In genomic region chr19:8456064-8456463, GRCh38 we compare ENCODE assay signal across 13 cellular contexts. TPM values are rescaled to one million over a fixed set of nuclear protein-coding genes. Genes with fewer than 3 reads are reported as not detected.
A peak's percentile ranks its signal among the peaks of the same experiment; 100 is the strongest.
DNase-seq lines count a peak whose midpoint lies in the region; ATAC-seq and TF ChIP-seq lines count a peak whose summit lies in the region.
"Had no signal": no experiment of that assay in that cellular context is flagged by ENCODE, and none has a peak within 500 bp of the region (broad histone marks: within the 10 kb centered on the region; RNA-seq: fewer than 3 reads in every experiment).

No MANE protein-coding gene starts in this region.

- no peak overlapping the region for H3K4me3 Mint-ChIP-seq in activated CD4-positive, alpha-beta T cell treated with anti-CD3 and anti-CD28 coated beads, Interleukin-2, amount 10 ng/mL, durations not matched to agents 7 days and 5 days
- H3K4me3 Mint-ChIP-seq in activated CD4-positive, alpha-beta T cell treated with anti-CD3 and anti-CD28 coated beads for 36 hours, result no peak overlapping the region
- H3K4me3 Mint-ChIP-seq in WTC11 (no peak overlapping the region), glutamatergic neuron (ENCODE audit: unreplicated experiment) (peak overlapping the region; percentile 13), progenitor cell of endocrine pancreas (ENCODE audit: low read depth) (no peak overlapping the region)

- TF ChIP-seq CTCF in WTC11 (IDR thresholded peaks at IDR 0.05) (no peak), glutamatergic neuron (IDR thresholded peaks at IDR 0.05; ENCODE audit: partially characterized antibody, unreplicated experiment) (no peak), progenitor cell of endocrine pancreas (IDR thresholded peaks at IDR 0.05; ENCODE audit: unreplicated experiment) (peak; percentile 30)

- ATAC-seq in activated CD4-positive, alpha-beta T cell treated with anti-CD3 and anti-CD28 coated beads for 36 hours, result no peak
- ATAC-seq in WTC11 (peak; percentile 85), GM19455 (IDR thresholded peaks at IDR 0.05; ENCODE audit: unreplicated experiment) (no peak)

- peaks cover 67% of the 10 kb centered on the region for H3K4me1 Mint-ChIP-seq in activated CD4-positive, alpha-beta T cell treated with anti-CD3 and anti-CD28 coated beads, Interleukin-2, amount 10 ng/mL, durations not matched to agents 7 days and 5 days
- peaks cover 98% of the 10 kb centered on the region for H3K4me1 Mint-ChIP-seq in activated CD4-positive, alpha-beta T cell treated with anti-CD3 and anti-CD28 coated beads for 36 hours
- peaks cover 99% of the 10 kb centered on the region for H3K4me1 Mint-ChIP-seq in WTC11
- H3K4me1 Mint-ChIP-seq in glutamatergic neuron (ENCODE audit: low read depth, unreplicated experiment), result peaks cover 50% of the 10 kb centered on the region
- H3K4me1 Mint-ChIP-seq in progenitor cell of endocrine pancreas (ENCODE audit: low read depth), result peaks cover 70% of the 10 kb centered on the region

- H3K9me3 Mint-ChIP-seq in activated CD4-positive, alpha-beta T cell treated with anti-CD3 and anti-CD28 coated beads, Interleukin-2, amount 10 ng/mL, durations not matched to agents 7 days and 5 days, result no peaks in the 10 kb centered on the region
- H3K9me3 Mint-ChIP-seq in activated CD4-positive, alpha-beta T cell treated with anti-CD3 and anti-CD28 coated beads for 36 hours (ENCODE audit: low read depth), result no peaks in the 10 kb centered on the region
- H3K9me3 Mint-ChIP-seq in WTC11 (no peaks in the 10 kb centered on the region), glutamatergic neuron (ENCODE audit: unreplicated experiment) (no peaks in the 10 kb centered on the region), progenitor cell of endocrine pancreas (ENCODE audit: low read depth) (no peaks in the 10 kb centered on the region)

- H3K27me3 Mint-ChIP-seq in activated CD4-positive, alpha-beta T cell treated with anti-CD3 and anti-CD28 coated beads, Interleukin-2, amount 10 ng/mL, durations not matched to agents 7 days and 5 days, result no peaks in the 10 kb centered on the region
- H3K27me3 Mint-ChIP-seq in activated CD4-positive, alpha-beta T cell treated with anti-CD3 and anti-CD28 coated beads for 36 hours, result no peaks in the 10 kb centered on the region
- H3K27me3 Mint-ChIP-seq in WTC11 (ENCODE audit: low read depth) (no peaks in the 10 kb centered on the region), glutamatergic neuron (ENCODE audit: unreplicated experiment) (peaks cover 2% of the 10 kb centered on the region), progenitor cell of endocrine pancreas (no peaks in the 10 kb centered on the region)

- POLR2A ChIA-PET in activated CD4-positive, alpha-beta T cell treated with anti-CD3 and anti-CD28 coated beads, Interleukin-2, amount 10 ng/mL, durations not matched to agents 7 days and 5 days (lab: Charles Lee), result no interaction called here
- POLR2A ChIA-PET in activated CD4-positive, alpha-beta T cell treated with anti-CD3 and anti-CD28 coated beads for 36 hours (lab: Charles Lee), result interaction anchor here (0.6 to 1.0 kb wide), 3 partner anchors 9 to 114 kb away, joined by 3 to 4 read pairs (median 3); partner anchors contain the start of gene HNRNPM
- POLR2A ChIA-PET in WTC11 (lab: Charles Lee), result interaction anchor here (0.6 to 0.7 kb wide), 3 partner anchors 17 to 171 kb away, joined by 3 to 6 read pairs (median 6); no protein-coding TSS in a partner anchor

- H3K36me3 Mint-ChIP-seq in activated CD4-positive, alpha-beta T cell treated with anti-CD3 and anti-CD28 coated beads, Interleukin-2, amount 10 ng/mL, durations not matched to agents 7 days and 5 days (ENCODE audit: low read depth), result peaks cover 50% of the 10 kb centered on the region
- H3K36me3 Mint-ChIP-seq in activated CD4-positive, alpha-beta T cell treated with anti-CD3 and anti-CD28 coated beads for 36 hours (ENCODE audit: low read depth), result peaks cover 52% of the 10 kb centered on the region
- H3K36me3 Mint-ChIP-seq in WTC11 (peaks cover 44% of the 10 kb centered on the region), glutamatergic neuron (ENCODE audit: unreplicated experiment) (no peaks in the 10 kb centered on the region), progenitor cell of endocrine pancreas (ENCODE audit: insufficient read depth) (peaks cover 14% of the 10 kb centered on the region)

- H3K27ac Mint-ChIP-seq in activated CD4-positive, alpha-beta T cell treated with anti-CD3 and anti-CD28 coated beads, Interleukin-2, amount 10 ng/mL, durations not matched to agents 7 days and 5 days, result peak overlapping the region; percentile 26
- H3K27ac Mint-ChIP-seq in activated CD4-positive, alpha-beta T cell treated with anti-CD3 and anti-CD28 coated beads for 36 hours, result no peak overlapping the region
- H3K27ac Mint-ChIP-seq in WTC11 (peak overlapping the region; percentile 73), glutamatergic neuron (ENCODE audit: unreplicated experiment) (peak overlapping the region; percentile 35), progenitor cell of endocrine pancreas (peak overlapping the region; percentile 67)

- CTCF ChIA-PET in activated CD4-positive, alpha-beta T cell treated with anti-CD3 and anti-CD28 coated beads, Interleukin-2, amount 10 ng/mL, durations not matched to agents 7 days and 5 days (lab: Charles Lee), result interaction anchor here (0.9 kb wide), 1 partner anchor 43 kb away, joined by 4 read pairs; the partner anchor contains the start of gene MARCHF2
- CTCF ChIA-PET in activated CD4-positive, alpha-beta T cell treated with anti-CD3 and anti-CD28 coated beads for 36 hours (lab: Charles Lee), result interaction anchor here (0.5 to 2.7 kb wide), 4 partner anchors 10 to 145 kb away, joined by 3 to 11 read pairs (median 6); partner anchors contain the start of gene HNRNPM
- CTCF ChIA-PET in WTC11 (lab: Charles Lee), result interaction anchor here (0.6 to 2.9 kb wide), 21 partner anchors 8 to 388 kb away, joined by 3 to 17 read pairs (median 4); partner anchors contain the start of genes MARCHF2, MYO1F and ZNF414

- intact Hi-C loops in activated CD4-positive, alpha-beta T cell treated with anti-CD3 and anti-CD28 coated beads for 36 hours (cut with DNase I, micrococcal nuclease), result no loop called here

- DNase-seq in activated CD4-positive, alpha-beta T cell treated with anti-CD3 and anti-CD28 coated beads, Interleukin-2, amount 10 ng/mL, durations not matched to agents 7 days and 5 days, result no peak
- no peak for DNase-seq in activated CD4-positive, alpha-beta T cell treated with anti-CD3 and anti-CD28 coated beads for 36 hours
- peak; percentile 46 for DNase-seq in WTC11 (ENCODE audit: low spot score)
- DNase-seq in glutamatergic neuron, result peak; percentile 47
- DNase-seq in progenitor cell of endocrine pancreas (ENCODE audit: low spot score, unreplicated experiment), result no peak
- no peak for DNase-seq in activated effector memory CD4-positive, alpha-beta T cell treated with anti-CD3 and anti-CD28 coated beads, Interleukin-2, amount 50 U/mL, for 16 hours
- DNase-seq in NCI-H1105 treated with DMSO at 0.1 percent for 48 hours (lab: John Stamatoyannopoulos, UW), result no peak
- DNase-seq: amygdala, GOT3, MM.1S, NCI-H524 treated with DMSO at 0.1 percent for 48 hours, retina had no signal

TF ChIP-seq in WTC11, 78 proteins besides CTCF, POLR2A, EP300 and RAD21 (continues in another document):
- TF ChIP-seq FOXK1 (CRISPR knock-in tag; IDR thresholded peaks at IDR 0.05), result no peak
- TF ChIP-seq NR2C2 (CRISPR knock-in tag; IDR thresholded peaks at IDR 0.05), result no peak

RNA-seq across cellular contexts. Expression of gene HNRNPM, which starts 11.3 kb away (rescaled TPM):
- 100 to 1,000 TPM; 248 to 265 TPM for total RNA-seq in activated CD4-positive, alpha-beta T cell treated with anti-CD3 and anti-CD28 coated beads, Interleukin-2, amount 10 ng/mL, durations not matched to agents 7 days and 5 days
- total RNA-seq in activated CD4-positive, alpha-beta T cell treated with anti-CD3 and anti-CD28 coated beads for 36 hours, result 100 to 1,000 TPM; 250 to 304 TPM
- total RNA-seq in WTC11 (2021) (309 to 416 TPM (median 343 TPM) in 3 replicates), glutamatergic neuron (ENCODE audit: unreplicated experiment) (184 TPM), progenitor cell of endocrine pancreas (320 and 333 TPM in 2 replicates)

RNA-seq across cellular contexts. Expression of gene MARCHF2, which starts 43.0 kb away (rescaled TPM):
- total RNA-seq in activated CD4-positive, alpha-beta T cell treated with anti-CD3 and anti-CD28 coated beads, Interleukin-2, amount 10 ng/mL, durations not matched to agents 7 days and 5 days, result 10 to 100 TPM; 26.4 to 29.0 TPM
- 10 to 100 TPM in 1 of 2 experiments, 1 to 10 TPM in 1; 9.1 to 10.1 TPM for total RNA-seq in activated CD4-positive, alpha-beta T cell treated with anti-CD3 and anti-CD28 coated beads for 36 hours
- total RNA-seq in WTC11 (2021) (20.2 to 30.4 TPM (median 27.5 TPM) in 3 replicates), glutamatergic neuron (ENCODE audit: unreplicated experiment) (47.7 TPM), progenitor cell of endocrine pancreas (21.3 and 23.0 TPM in 2 replicates)

RNA-seq across cellular contexts. Expression of gene PRAM1, which starts 46.4 kb away (rescaled TPM):
- total RNA-seq in activated CD4-positive, alpha-beta T cell treated with anti-CD3 and anti-CD28 coated beads, Interleukin-2, amount 10 ng/mL, durations not matched to agents 7 days and 5 days, result 1 to 10 TPM; 3.8 to 6.7 TPM
- 1 to 10 TPM in 1 of 2 experiments, under 1 TPM in 1; 0.90 to 1.1 TPM for total RNA-seq in activated CD4-positive, alpha-beta T cell treated with anti-CD3 and anti-CD28 coated beads for 36 hours
- total RNA-seq in WTC11 (2021) (0.46 to 1.1 TPM (median 0.66 TPM) in 3 replicates), glutamatergic neuron (ENCODE audit: unreplicated experiment) (0.49 TPM), progenitor cell of endocrine pancreas (0.89 and 1.3 TPM in 2 replicates)

RNA-seq across cellular contexts. Expression of gene ZNF414, which starts 57.9 kb away (rescaled TPM):
- total RNA-seq in activated CD4-positive, alpha-beta T cell treated with anti-CD3 and anti-CD28 coated beads, Interleukin-2, amount 10 ng/mL, durations not matched to agents 7 days and 5 days, result 10 to 100 TPM; 46.8 to 47.3 TPM
- total RNA-seq in activated CD4-positive, alpha-beta T cell treated with anti-CD3 and anti-CD28 coated beads for 36 hours, result 10 to 100 TPM; 21.0 to 23.7 TPM
- 38.2 to 47.4 TPM (median 46.1 TPM) in 3 replicates for total RNA-seq in WTC11 (2021)
- 27.2 TPM for total RNA-seq in glutamatergic neuron (ENCODE audit: unreplicated experiment)
- 31.5 and 37.7 TPM in 2 replicates for total RNA-seq in progenitor cell of endocrine pancreas

Comparison
In these comparisons a context has a peak if more than half of its experiments do, and no peak if none do; other contexts are left out.
1. DNase-seq: peak in WTC11 (single experiment) and glutamatergic neuron (single experiment); none in activated CD4-positive, alpha-beta T cell treated with anti-CD3 and anti-CD28 coated beads, Interleukin-2, amount 10 ng/mL, durations not matched to agents 7 days and 5 days (single experiment), activated CD4-positive, alpha-beta T cell treated with anti-CD3 and anti-CD28 coated beads for 36 hours (single experiment), progenitor cell of endocrine pancreas (single experiment), activated effector memory CD4-positive, alpha-beta T cell treated with anti-CD3 and anti-CD28 coated beads, Interleukin-2, amount 50 U/mL, for 16 hours (single experiment) and NCI-H1105 treated with DMSO at 0.1 percent for 48 hours (single experiment).